In the genomic region with DNA sequence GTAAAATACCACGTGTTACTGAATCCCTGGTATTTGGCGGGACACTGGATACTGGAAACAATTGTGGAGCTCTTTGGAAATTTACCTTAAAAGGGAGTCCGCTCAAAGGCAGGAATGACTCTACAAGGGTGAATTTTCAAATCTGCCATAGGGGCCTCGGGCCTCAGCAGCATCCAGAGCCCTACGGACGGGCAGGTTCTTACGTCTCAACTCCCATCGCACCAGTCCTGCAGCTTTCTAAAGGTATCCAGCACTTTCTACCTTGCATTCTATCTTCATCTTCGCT, we compare ENCODE assay signal across 8 cellular contexts. TPM values are rescaled to one million over a fixed set of nuclear protein-coding genes. Genes with fewer than 3 reads are reported as not detected.
DNase-seq lines count a peak whose midpoint lies in the region; ATAC-seq and TF ChIP-seq lines count a peak whose summit lies in the region.

No MANE protein-coding gene starts in this region.

- 0 to 3% methylated on average over 9 of the region's 9 CpGs for WGBS in body of pancreas, 2 donors
- 0 to 1% methylated on average over 9 of the region's 9 CpGs for WGBS in lung, 2 donors
- WGBS in upper lobe of left lung, 2 donors = 0 to 1% methylated on average over 9 of the region's 9 CpGs

- H3K36me3 Mint-ChIP-seq in activated naive CD4-positive, alpha-beta T cell treated with anti-CD3 and anti-CD28 coated beads for 36 hours (ENCODE audit: low read depth) = peaks cover 29% of the 10 kb centered on the region

- no peak for ATAC-seq in body of pancreas
- ATAC-seq in lung (ENCODE audit: insufficient read depth, low FRiP score) = no peak
- ATAC-seq in upper lobe of left lung (ENCODE audit: low FRiP score in 2 of 2) = no peak
- no peak for ATAC-seq in HG03159 (IDR thresholded peaks at IDR 0.05; ENCODE audit: unreplicated experiment)
- no peak for ATAC-seq in HG02840 (IDR thresholded peaks at IDR 0.05; ENCODE audit: low FRiP score, unreplicated experiment)

- no peaks in the 10 kb centered on the region for H3K27me3 Mint-ChIP-seq in activated naive CD4-positive, alpha-beta T cell treated with anti-CD3 and anti-CD28 coated beads for 36 hours (ENCODE audit: low read depth)

- H3K4me1 Mint-ChIP-seq in activated naive CD4-positive, alpha-beta T cell treated with anti-CD3 and anti-CD28 coated beads for 36 hours (ENCODE audit: low read depth) = peaks cover 48% of the 10 kb centered on the region

- H3K4me3 ChIP-seq in body of pancreas (peak overlapping the region; percentile 62 to 77), lung (peak overlapping the region; percentile 85), upper lobe of left lung (peak overlapping the region; percentile 26 to 91 (median 72))

- CTCF ChIA-PET in activated naive CD4-positive, alpha-beta T cell treated with anti-CD3 and anti-CD28 coated beads for 36 hours (lab: Charles Lee) = interaction anchor here (0.7 to 3.0 kb wide), 5 partner anchors 12 to 73 kb away, joined by 3 to 15 read pairs (median 4); no protein-coding TSS in a partner anchor

- H3K9me3 ChIP-seq in body of pancreas (no peaks in the 10 kb centered on the region), lung (ENCODE audit: control insufficient read depth in 2 of 2, insufficient read depth in 1 of 2, low read length in 1 of 2) (no peaks in the 10 kb centered on the region), upper lobe of left lung (no peaks in the 10 kb centered on the region)

- H3K36me3 ChIP-seq in body of pancreas (replicated peaks in 1 of 2; ENCODE audit: insufficient read depth in 1 of 2, low read depth in 2 of 2) (peaks cover 0 to 8% of the 10 kb centered on the region in 2 donors), lung (ENCODE audit: control insufficient read depth in 2 of 2, insufficient read depth in 2 of 2, low read length in 2 of 2) (peaks cover 7 to 9% of the 10 kb centered on the region in 2 donors), upper lobe of left lung (peaks cover 0 to 32% (median 18%) of the 10 kb centered on the region in 4 donors)

- H3K27ac ChIP-seq in body of pancreas = peak overlapping the region; percentile 91 to 94 (median 94)
- peak overlapping the region; percentile 80 to 95 for H3K27ac ChIP-seq in lung (ENCODE audit: low read depth in 1 of 2, low read length in 1 of 2)
- peak overlapping the region; percentile 91 to 96 (median 92) for H3K27ac ChIP-seq in upper lobe of left lung

- no peaks in the 10 kb centered on the region for H3K9me3 Mint-ChIP-seq in activated naive CD4-positive, alpha-beta T cell treated with anti-CD3 and anti-CD28 coated beads for 36 hours

- no peak for DNase-seq in activated naive CD4-positive, alpha-beta T cell treated with anti-CD3 and anti-CD28 coated beads for 36 hours
- DNase-seq in activated naive CD4-positive, alpha-beta T cell treated with anti-CD3 and anti-CD28 coated beads, Interleukin-2, amount 50 U/mL, for 16 hours = no peak
- no peak for DNase-seq in body of pancreas
- DNase-seq in lung (ENCODE audit: low spot score) = no peak
- no peak for DNase-seq in upper lobe of left lung
- no peak for DNase-seq in amygdala (lab: John Stamatoyannopoulos, UW)

- H3K27me3 ChIP-seq in body of pancreas (no peaks in the 10 kb centered on the region), lung (ENCODE audit: control insufficient read depth, insufficient read depth) (no peaks in the 10 kb centered on the region), upper lobe of left lung (no peaks in the 10 kb centered on the region)

- no peak for TF ChIP-seq CTCF in body of pancreas (IDR thresholded peaks at IDR 0.05)
- no peak for TF ChIP-seq CTCF in lung (IDR thresholded peaks at IDR 0.05; ENCODE audit: control extremely low read depth, extremely low read depth)
- TF ChIP-seq CTCF in upper lobe of left lung (IDR thresholded peaks at IDR 0.05) = no peak

- H3K4me1 ChIP-seq in body of pancreas (peaks cover 75% of the 10 kb centered on the region), lung (ENCODE audit: control insufficient read depth in 2 of 2, insufficient read depth in 2 of 2, low read length in 2 of 2) (peaks cover 9 to 14% of the 10 kb centered on the region in 2 donors), upper lobe of left lung (peaks cover 26 to 57% (median 33%) of the 10 kb centered on the region in 4 donors)

- TF ChIP-seq POLR2A in body of pancreas (IDR thresholded peaks at IDR 0.05) (no peak), upper lobe of left lung (IDR thresholded peaks at IDR 0.05) (no peak)

- peak overlapping the region; percentile 95 for H3K27ac Mint-ChIP-seq in activated naive CD4-positive, alpha-beta T cell treated with anti-CD3 and anti-CD28 coated beads for 36 hours

- intact Hi-C loops in activated naive CD4-positive, alpha-beta T cell treated with anti-CD3 and anti-CD28 coated beads for 36 hours (cut with micrococcal nuclease) = loop anchor here (1.0 to 5.0 kb wide), 8 partner anchors 13 to 519 kb away; a partner anchor contains a TSS
- intact Hi-C loops in body of pancreas (cut with DNase I) = no loop called here

- H3K4me3 Mint-ChIP-seq in activated naive CD4-positive, alpha-beta T cell treated with anti-CD3 and anti-CD28 coated beads for 36 hours = peak overlapping the region; percentile 95

- TF ChIP-seq EP300 in upper lobe of left lung (IDR thresholded peaks at IDR 0.05) = no peak

RNA-seq across cellular contexts. Expression of a gene that starts 0.2 kb away (rescaled TPM):
- total RNA-seq in activated naive CD4-positive, alpha-beta T cell treated with anti-CD3 and anti-CD28 coated beads for 36 hours = 10 to 100 TPM; 15.7 to 18.6 TPM
- total RNA-seq in body of pancreas = 10 to 100 TPM in 1 of 2 donors, 1 to 10 TPM in 1; 4.6 to 14.3 TPM
- 10 to 100 TPM; 16.9 to 18.5 TPM for total RNA-seq in lung
- 1 to 10 TPM; 5.9 to 7.8 TPM for polyA plus RNA-seq in lung
- 10 to 100 TPM in 4 of 6 donors, 1 to 10 TPM in 2; 6.8 to 18.9 (median 13.5) TPM for total RNA-seq in upper lobe of left lung

RNA-seq across cellular contexts. Expression of a gene that starts 0.6 kb away (rescaled TPM):
- 100 to 1,000 TPM; 225 to 231 TPM for total RNA-seq in activated naive CD4-positive, alpha-beta T cell treated with anti-CD3 and anti-CD28 coated beads for 36 hours
- total RNA-seq in body of pancreas (10 to 100 TPM; 74.5 to 75.8 TPM), lung (10 to 100 TPM; 88.1 to 92.9 TPM), upper lobe of left lung (100 to 1,000 TPM in 1 of 6 donors, 10 to 100 TPM in 5; 48.4 to 115 (median 67.6) TPM)
- polyA plus RNA-seq in lung = 100 to 1,000 TPM; 115 to 196 TPM

RNA-seq across cellular contexts. Expression of a gene that starts 13.1 kb away (rescaled TPM):
- 100 to 1,000 TPM; 143 to 159 TPM for total RNA-seq in activated naive CD4-positive, alpha-beta T cell treated with anti-CD3 and anti-CD28 coated beads for 36 hours
- 100 to 1,000 TPM; 105 to 143 TPM for total RNA-seq in body of pancreas
- total RNA-seq in lung = 100 to 1,000 TPM; 115 to 141 TPM
- polyA plus RNA-seq in lung = 100 to 1,000 TPM in 1 of 2 donors, 10 to 100 TPM in 1; 92.1 to 147 TPM
- total RNA-seq in upper lobe of left lung = 100 to 1,000 TPM in 5 of 6 donors, 10 to 100 TPM in 1; 85.9 to 185 (median 155) TPM

RNA-seq across cellular contexts. Expression of a gene that starts 41.8 kb away (rescaled TPM):
- total RNA-seq in activated naive CD4-positive, alpha-beta T cell treated with anti-CD3 and anti-CD28 coated beads for 36 hours = 1 to 10 TPM; 3.6 to 3.8 TPM
- not detected for total RNA-seq in body of pancreas
- total RNA-seq in lung = 1 to 10 TPM; 1.6 to 1.8 TPM
- 1 to 10 TPM in 1 of 2 donors, under 1 TPM in 1; 0.71 to 1.0 TPM for polyA plus RNA-seq in lung
- total RNA-seq in upper lobe of left lung = 1 to 10 TPM in 2 of 6 donors, under 1 TPM in 3, not detected in 1; 0.30 to 2.4 (median 0.60) TPM

RNA-seq across cellular contexts. Expression of a gene that starts 55.3 kb away (rescaled TPM):
- 100 to 1,000 TPM; 793 TPM for total RNA-seq in activated naive CD4-positive, alpha-beta T cell treated with anti-CD3 and anti-CD28 coated beads for 36 hours
- 100 to 1,000 TPM; 154 to 194 TPM for total RNA-seq in body of pancreas
- total RNA-seq in lung = 100 to 1,000 TPM; 179 to 301 TPM
- polyA plus RNA-seq in lung = 100 to 1,000 TPM; 275 to 617 TPM
- 100 to 1,000 TPM in 5 of 6 donors, 10 to 100 TPM in 1; 61.8 to 307 (median 203) TPM for total RNA-seq in upper lobe of left lung
